ENCODE assay signal across 9 cellular contexts in genomic region chr10:124614003-124614659, GRCh38.
A peak's percentile ranks its signal among the peaks of the same experiment; 100 is the strongest.
DNase-seq lines count a peak whose midpoint lies in the region; ATAC-seq and TF ChIP-seq lines count a peak whose summit lies in the region.
"Had no signal": no experiment of that assay in that cellular context is flagged by ENCODE, and none has a peak within 500 bp of the region (broad histone marks: within the 10 kb centered on the region; RNA-seq: fewer than 3 reads in every experiment).

No MANE protein-coding gene starts in this region.

- ATAC-seq in GM19452 (IDR thresholded peaks at IDR 0.05; ENCODE audit: unreplicated experiment) = peak; percentile 47
- ATAC-seq in HG03442 (IDR thresholded peaks at IDR 0.05; ENCODE audit: unreplicated experiment) = peak; percentile 55

- no peaks in the 10 kb centered on the region; the same call in 1 of the 2 replicates for H4K20me1 ChIP-seq in OCI-LY7 (ENCODE audit: insufficient read depth, low read length)

- H3K36me3 Mint-ChIP-seq in CD14-positive monocyte = peaks cover 33 to 47% of the 10 kb centered on the region in 2 donors
- H3K36me3 Mint-ChIP-seq in immature natural killer cell = peaks cover 0 to 2% (median 0%) of the 10 kb centered on the region in 3 donors
- H3K36me3 Mint-ChIP-seq in mesothelial cell of epicardium = peaks cover 2% of the 10 kb centered on the region

- no peak overlapping the region for H2AFZ ChIP-seq in OCI-LY7 (ENCODE audit: low read length)

- CTCF ChIA-PET in OCI-LY7 (lab: Charles Lee; ENCODE audit: unreplicated experiment) = no interaction called here

- intact Hi-C loops in CD14-positive monocyte (cut with micrococcal nuclease) (loop anchor here in 1 of 2 donors (10.0 kb wide), 1 partner anchor 69 kb away; no protein-coding TSS in a partner anchor), OCI-LY7 (cut with micrococcal nuclease; ENCODE audit: unreplicated experiment) (no loop called here)

- H3K4me3 ChIP-seq in OCI-LY7 (ENCODE audit: low read depth, low read length, poor library complexity, severe bottlenecking) = no peak overlapping the region
- no peak overlapping the region for H3K4me3 ChIP-seq in H7 (ENCODE audit: insufficient read depth, low read depth, low read length)

- H3K9me3 ChIP-seq in OCI-LY7 (ENCODE audit: low read length) = no peaks in the 10 kb centered on the region

- no TSS peak for BruUV-seq in OCI-LY7 (replicated peaks; lab: Mats Ljungman, UMichigan)

- TF ChIP-seq CTCF in CD14-positive monocyte (IDR thresholded peaks at IDR 0.05) (no peak), OCI-LY7 (conservative IDR thresholded peaks at IDR 0.05; ENCODE audit: low read length) (no peak), mesothelial cell of epicardium (IDR thresholded peaks at IDR 0.05; ENCODE audit: unreplicated experiment) (no peak)

- no peak overlapping the region for H3K4me2 ChIP-seq in OCI-LY7 (ENCODE audit: low read length)

- POLR2A ChIA-PET in OCI-LY7 (lab: Charles Lee) = interaction anchor here (0.8 kb wide), 1 partner anchor 10 kb away, joined by 3 read pairs; no protein-coding TSS in a partner anchor

- H3K27ac ChIP-seq in OCI-LY7 (ENCODE audit: low read depth, low read length, poor library complexity, severe bottlenecking) = no peak overlapping the region
- H3K27ac ChIP-seq: VCaP had no signal

- peak overlapping the region in 6 of 7 donors; percentile 19 to 75 (median 34) for H3K27ac Mint-ChIP-seq in CD14-positive monocyte
- H3K27ac Mint-ChIP-seq in immature natural killer cell = peak overlapping the region; percentile 78 to 96 (median 89)
- no peak overlapping the region for H3K27ac Mint-ChIP-seq in mesothelial cell of epicardium

- H3K36me3 ChIP-seq in OCI-LY7 (ENCODE audit: insufficient read depth, low read length) (peaks cover 26% of the 10 kb centered on the region; the same call in 1 of the 2 replicates), H7 (replicated peaks; ENCODE audit: control insufficient read depth, insufficient read depth, low read length) (no peaks in the 10 kb centered on the region)

- DNase-seq in CD14-positive monocyte (ENCODE audit: low spot score) (no peak), immature natural killer cell (no peak), OCI-LY7 (ENCODE audit: low spot score) (no peak), midbrain (lab: John Stamatoyannopoulos, UW) (no peak), H7 (no peak), mesothelial cell of epicardium (ENCODE audit: low spot score in 2 of 2, unreplicated experiment in 2 of 2) (no peak)

- H3K79me2 ChIP-seq in OCI-LY7 (ENCODE audit: insufficient read depth, low read depth, low read length) = no peaks in the 10 kb centered on the region

- no peaks in the 10 kb centered on the region for H3K27me3 ChIP-seq in H7 (ENCODE audit: control insufficient read depth, insufficient read depth, low read length)

- H3K4me1 ChIP-seq in OCI-LY7 (ENCODE audit: insufficient read depth, low read length, poor library complexity, severe bottlenecking) = peaks cover 42% of the 10 kb centered on the region

- peaks cover 35% of the 10 kb centered on the region for H3K4me1 Mint-ChIP-seq in CD14-positive monocyte
- peaks cover 70 to 79% of the 10 kb centered on the region in 2 donors for H3K4me1 Mint-ChIP-seq in immature natural killer cell
- H3K4me1 Mint-ChIP-seq in mesothelial cell of epicardium = peaks cover 9% of the 10 kb centered on the region

- H3K9me3 Mint-ChIP-seq in CD14-positive monocyte (no peaks in the 10 kb centered on the region), immature natural killer cell (no peaks in the 10 kb centered on the region), mesothelial cell of epicardium (no peaks in the 10 kb centered on the region)

- peaks cover 0 to 3% (median 0%) of the 10 kb centered on the region in 3 donors for H3K27me3 Mint-ChIP-seq in CD14-positive monocyte (ENCODE audit: low read depth in 3 of 3)
- peaks cover 46 to 58% (median 54%) of the 10 kb centered on the region in 3 donors for H3K27me3 Mint-ChIP-seq in immature natural killer cell (ENCODE audit: low read depth in 3 of 3)
- H3K27me3 Mint-ChIP-seq in mesothelial cell of epicardium (ENCODE audit: low read depth) = no peaks in the 10 kb centered on the region

- no peak overlapping the region for H3K4me3 Mint-ChIP-seq in CD14-positive monocyte
- H3K4me3 Mint-ChIP-seq in immature natural killer cell = peak overlapping the region in 1 of 5 donors; percentile 41
- H3K4me3 Mint-ChIP-seq in mesothelial cell of epicardium = no peak overlapping the region

- H3K9me2 ChIP-seq in OCI-LY7 (ENCODE audit: insufficient read depth, low read length) = no peaks in the 10 kb centered on the region
